In the genomic region with DNA sequence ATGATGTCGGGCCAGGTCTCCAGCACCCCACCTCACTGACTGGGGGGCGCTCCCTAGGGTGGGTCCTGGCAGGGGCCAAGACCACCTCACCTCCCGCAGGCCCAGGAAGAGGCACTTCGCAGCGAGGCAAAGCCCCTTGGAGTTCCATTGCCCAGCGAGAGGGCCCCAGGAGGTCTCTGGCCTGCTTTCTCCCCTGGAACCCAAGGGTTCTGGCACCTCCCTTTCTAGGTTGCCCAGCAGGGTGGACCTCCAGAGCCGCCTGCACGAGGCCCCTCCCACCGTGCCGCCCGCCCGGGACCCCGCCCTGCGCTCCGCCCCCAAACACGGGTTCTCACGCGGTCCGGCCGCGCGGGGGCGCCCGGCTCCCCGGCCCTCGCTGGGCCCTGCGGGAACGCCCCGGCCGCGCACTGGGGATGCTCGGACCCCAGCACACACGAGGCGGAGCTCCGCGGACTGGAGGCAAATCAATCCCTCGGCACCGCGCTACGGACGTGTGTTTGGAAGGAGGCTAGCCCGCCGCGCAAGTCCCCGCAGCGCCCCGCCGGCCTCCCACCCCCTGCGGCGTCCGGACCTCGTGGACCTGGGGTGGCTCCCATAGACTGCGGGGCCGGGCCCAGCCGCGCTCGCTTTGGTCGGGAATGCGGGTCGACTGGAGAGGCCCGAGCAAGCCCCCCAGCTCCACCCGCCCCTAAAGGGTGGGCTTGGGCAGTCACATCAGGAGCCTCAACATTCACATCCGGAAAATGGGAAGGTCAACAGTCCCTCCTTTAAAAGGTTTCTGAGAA, we compare ENCODE assay signal across 1 cellular context.
A peak's percentile ranks its signal among the peaks of the same experiment; 100 is the strongest.
TF ChIP-seq lines count a peak whose summit lies in the region.

No MANE protein-coding gene starts in this region.

TF ChIP-seq in HEK293, 187 proteins besides CTCF, POLR2A, EP300 and RAD21 (continued from another document):
- TF ChIP-seq, protein P1, sequence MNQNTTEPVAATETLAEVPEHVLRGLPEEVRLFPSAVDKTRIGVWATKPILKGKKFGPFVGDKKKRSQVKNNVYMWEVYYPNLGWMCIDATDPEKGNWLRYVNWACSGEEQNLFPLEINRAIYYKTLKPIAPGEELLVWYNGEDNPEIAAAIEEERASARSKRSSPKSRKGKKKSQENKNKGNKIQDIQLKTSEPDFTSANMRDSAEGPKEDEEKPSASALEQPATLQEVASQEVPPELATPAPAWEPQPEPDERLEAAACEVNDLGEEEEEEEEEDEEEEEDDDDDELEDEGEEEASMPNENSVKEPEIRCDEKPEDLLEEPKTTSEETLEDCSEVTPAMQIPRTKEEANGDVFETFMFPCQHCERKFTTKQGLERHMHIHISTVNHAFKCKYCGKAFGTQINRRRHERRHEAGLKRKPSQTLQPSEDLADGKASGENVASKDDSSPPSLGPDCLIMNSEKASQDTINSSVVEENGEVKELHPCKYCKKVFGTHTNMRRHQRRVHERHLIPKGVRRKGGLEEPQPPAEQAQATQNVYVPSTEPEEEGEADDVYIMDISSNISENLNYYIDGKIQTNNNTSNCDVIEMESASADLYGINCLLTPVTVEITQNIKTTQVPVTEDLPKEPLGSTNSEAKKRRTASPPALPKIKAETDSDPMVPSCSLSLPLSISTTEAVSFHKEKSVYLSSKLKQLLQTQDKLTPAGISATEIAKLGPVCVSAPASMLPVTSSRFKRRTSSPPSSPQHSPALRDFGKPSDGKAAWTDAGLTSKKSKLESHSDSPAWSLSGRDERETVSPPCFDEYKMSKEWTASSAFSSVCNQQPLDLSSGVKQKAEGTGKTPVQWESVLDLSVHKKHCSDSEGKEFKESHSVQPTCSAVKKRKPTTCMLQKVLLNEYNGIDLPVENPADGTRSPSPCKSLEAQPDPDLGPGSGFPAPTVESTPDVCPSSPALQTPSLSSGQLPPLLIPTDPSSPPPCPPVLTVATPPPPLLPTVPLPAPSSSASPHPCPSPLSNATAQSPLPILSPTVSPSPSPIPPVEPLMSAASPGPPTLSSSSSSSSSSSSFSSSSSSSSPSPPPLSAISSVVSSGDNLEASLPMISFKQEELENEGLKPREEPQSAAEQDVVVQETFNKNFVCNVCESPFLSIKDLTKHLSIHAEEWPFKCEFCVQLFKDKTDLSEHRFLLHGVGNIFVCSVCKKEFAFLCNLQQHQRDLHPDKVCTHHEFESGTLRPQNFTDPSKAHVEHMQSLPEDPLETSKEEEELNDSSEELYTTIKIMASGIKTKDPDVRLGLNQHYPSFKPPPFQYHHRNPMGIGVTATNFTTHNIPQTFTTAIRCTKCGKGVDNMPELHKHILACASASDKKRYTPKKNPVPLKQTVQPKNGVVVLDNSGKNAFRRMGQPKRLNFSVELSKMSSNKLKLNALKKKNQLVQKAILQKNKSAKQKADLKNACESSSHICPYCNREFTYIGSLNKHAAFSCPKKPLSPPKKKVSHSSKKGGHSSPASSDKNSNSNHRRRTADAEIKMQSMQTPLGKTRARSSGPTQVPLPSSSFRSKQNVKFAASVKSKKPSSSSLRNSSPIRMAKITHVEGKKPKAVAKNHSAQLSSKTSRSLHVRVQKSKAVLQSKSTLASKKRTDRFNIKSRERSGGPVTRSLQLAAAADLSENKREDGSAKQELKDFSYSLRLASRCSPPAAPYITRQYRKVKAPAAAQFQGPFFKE (tag by site-specific recombination; IDR thresholded peaks at IDR 0.05; ENCODE audit: borderline replicate concordance): no peak
- TF ChIP-seq SP2 (tag by site-specific recombination; IDR thresholded peaks at IDR 0.05) (peak; percentile 9; the same call in 1 of the 2 replicates), ZNF433 (tag by site-specific recombination; IDR thresholded peaks at IDR 0.05; ENCODE audit: low read depth) (no peak), ZNF157 (tag by site-specific recombination; IDR thresholded peaks at IDR 0.05) (no peak), ZIC2 (tag by site-specific recombination; IDR thresholded peaks at IDR 0.05) (peak; percentile 91), ZNF76 (tag by site-specific recombination; IDR thresholded peaks at IDR 0.05; ENCODE audit: borderline replicate concordance, low read depth) (no peak), GLIS1 (tag by site-specific recombination; IDR thresholded peaks at IDR 0.05) (peak; percentile 93), TCF7L2 (IDR thresholded peaks at IDR 0.05; ENCODE audit: borderline replicate concordance, low read depth, low read length) (no peak), ZNF561 (tag by site-specific recombination; IDR thresholded peaks at IDR 0.05; ENCODE audit: borderline replicate concordance) (peak; percentile 44; the same call in 1 of the 2 replicates), ZFP69B (tag by site-specific recombination; IDR thresholded peaks at IDR 0.05) (no peak), KLF9 (tag by site-specific recombination; IDR thresholded peaks at IDR 0.05; ENCODE audit: low read depth) (peak; percentile 18; the same call in 1 of the 2 replicates), ZNF404 (tag by site-specific recombination; IDR thresholded peaks at IDR 0.05) (no peak)
- TF ChIP-seq, protein P2, sequence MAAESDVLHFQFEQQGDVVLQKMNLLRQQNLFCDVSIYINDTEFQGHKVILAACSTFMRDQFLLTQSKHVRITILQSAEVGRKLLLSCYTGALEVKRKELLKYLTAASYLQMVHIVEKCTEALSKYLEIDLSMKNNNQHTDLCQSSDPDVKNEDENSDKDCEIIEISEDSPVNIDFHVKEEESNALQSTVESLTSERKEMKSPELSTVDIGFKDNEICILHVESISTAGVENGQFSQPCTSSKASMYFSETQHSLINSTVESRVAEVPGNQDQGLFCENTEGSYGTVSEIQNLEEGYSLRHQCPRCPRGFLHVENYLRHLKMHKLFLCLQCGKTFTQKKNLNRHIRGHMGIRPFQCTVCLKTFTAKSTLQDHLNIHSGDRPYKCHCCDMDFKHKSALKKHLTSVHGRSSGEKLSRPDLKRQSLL (tag by site-specific recombination; IDR thresholded peaks at IDR 0.05): peak; percentile 44; the same call in 1 of the 2 replicates
- TF ChIP-seq, protein P3, sequence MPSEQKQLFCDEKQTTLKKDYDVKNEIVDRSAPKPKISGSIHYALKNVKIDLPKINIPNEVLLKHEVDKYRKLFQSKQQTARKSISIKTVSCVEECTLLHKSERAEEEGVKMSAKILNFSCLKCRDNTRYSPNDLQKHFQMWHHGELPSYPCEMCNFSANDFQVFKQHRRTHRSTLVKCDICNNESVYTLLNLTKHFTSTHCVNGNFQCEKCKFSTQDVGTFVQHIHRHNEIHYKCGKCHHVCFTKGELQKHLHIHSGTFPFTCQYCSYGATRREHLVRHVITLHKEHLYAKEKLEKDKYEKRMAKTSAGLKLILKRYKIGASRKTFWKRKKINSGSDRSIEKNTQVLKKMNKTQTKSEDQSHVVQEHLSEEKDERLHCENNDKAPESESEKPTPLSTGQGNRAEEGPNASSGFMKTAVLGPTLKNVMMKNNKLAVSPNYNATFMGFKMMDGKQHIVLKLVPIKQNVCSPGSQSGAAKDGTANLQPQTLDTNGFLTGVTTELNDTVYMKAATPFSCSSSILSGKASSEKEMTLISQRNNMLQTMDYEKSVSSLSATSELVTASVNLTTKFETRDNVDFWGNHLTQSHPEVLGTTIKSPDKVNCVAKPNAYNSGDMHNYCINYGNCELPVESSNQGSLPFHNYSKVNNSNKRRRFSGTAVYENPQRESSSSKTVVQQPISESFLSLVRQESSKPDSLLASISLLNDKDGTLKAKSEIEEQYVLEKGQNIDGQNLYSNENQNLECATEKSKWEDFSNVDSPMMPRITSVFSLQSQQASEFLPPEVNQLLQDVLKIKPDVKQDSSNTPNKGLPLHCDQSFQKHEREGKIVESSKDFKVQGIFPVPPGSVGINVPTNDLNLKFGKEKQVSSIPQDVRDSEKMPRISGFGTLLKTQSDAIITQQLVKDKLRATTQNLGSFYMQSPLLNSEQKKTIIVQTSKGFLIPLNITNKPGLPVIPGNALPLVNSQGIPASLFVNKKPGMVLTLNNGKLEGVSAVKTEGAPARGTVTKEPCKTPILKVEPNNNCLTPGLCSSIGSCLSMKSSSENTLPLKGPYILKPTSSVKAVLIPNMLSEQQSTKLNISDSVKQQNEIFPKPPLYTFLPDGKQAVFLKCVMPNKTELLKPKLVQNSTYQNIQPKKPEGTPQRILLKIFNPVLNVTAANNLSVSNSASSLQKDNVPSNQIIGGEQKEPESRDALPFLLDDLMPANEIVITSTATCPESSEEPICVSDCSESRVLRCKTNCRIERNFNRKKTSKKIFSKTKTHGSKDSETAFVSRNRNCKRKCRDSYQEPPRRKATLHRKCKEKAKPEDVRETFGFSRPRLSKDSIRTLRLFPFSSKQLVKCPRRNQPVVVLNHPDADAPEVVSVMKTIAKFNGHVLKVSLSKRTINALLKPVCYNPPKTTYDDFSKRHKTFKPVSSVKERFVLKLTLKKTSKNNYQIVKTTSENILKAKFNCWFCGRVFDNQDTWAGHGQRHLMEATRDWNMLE (tag by site-specific recombination; conservative IDR thresholded peaks at IDR 0.05; ENCODE audit: low read depth): no peak
